ENCODE assay signal across 1 cellular context in genomic region chr7:107064255-107064654, GRCh38.
TF ChIP-seq lines count a peak whose summit lies in the region.

No MANE protein-coding gene starts in this region.

TF ChIP-seq in GM23338, 12 proteins besides CTCF, POLR2A, EP300 and RAD21 (continued from another document):
- TF ChIP-seq ZNF462 (CRISPR knock-in tag; IDR thresholded peaks at IDR 0.05), result no peak
